ENCODE assay signal across 25 cellular contexts in the genomic region with DNA sequence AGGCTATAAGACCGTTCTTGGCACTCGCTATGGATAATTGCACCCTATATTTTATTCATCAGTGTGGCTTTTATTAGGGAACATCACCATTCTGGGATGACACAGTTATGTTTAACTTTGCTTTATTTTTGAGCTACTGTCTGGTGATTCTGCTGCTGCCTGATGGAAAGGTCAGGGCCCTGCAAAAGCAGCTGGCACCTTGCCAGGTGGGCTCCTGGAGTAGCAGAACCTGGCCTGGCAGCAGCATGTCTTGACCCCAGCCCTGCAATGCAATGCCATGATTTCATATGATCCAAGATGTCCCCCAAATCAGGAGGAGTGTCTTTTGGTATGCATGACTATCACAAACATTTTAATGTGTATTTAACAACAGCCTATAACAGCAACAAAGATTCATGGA.
"Had no signal": no experiment of that assay in that cellular context is flagged by ENCODE, and none has a peak within 500 bp of the region (broad histone marks: within the 10 kb centered on the region; RNA-seq: fewer than 3 reads in every experiment).

No MANE protein-coding gene starts in this region.

- FAIRE-seq: small intestine had no signal

- ATAC-seq: effector memory CD8-positive, alpha-beta T cell; gastroesophageal sphincter; naive thymus-derived CD4-positive, alpha-beta T cell; stimulated activated memory B cell treated with anti-CD40 and anti-IgM and Interleukin-4, amounts not matched to agents 10 μg/mL and 1 μg/mL and 100 μg/mL, for 72 hours; upper lobe of right lung had no signal

- H3K4me3 Mint-ChIP-seq: activated CD4-positive, alpha-beta memory T cell treated with anti-CD3 and anti-CD28 coated beads, Interleukin-2, amount 10 ng/mL, durations not matched to agents 7 days and 5 days; activated CD4-positive, alpha-beta T cell treated with anti-CD3 and anti-CD28 coated beads, Interleukin-2, amount 10 ng/mL, durations not matched to agents 7 days and 5 days; activated naive CD4-positive, alpha-beta T cell treated with anti-CD3 and anti-CD28 coated beads, Interleukin-2, amount 10 ng/mL, durations not matched to agents 7 days and 5 days; activated naive CD8-positive, alpha-beta T cell treated with anti-CD3 and anti-CD28 coated beads, Interleukin-2, amount 10 ng/mL, durations not matched to agents 7 days and 5 days; activated T-cell treated with anti-CD3 and anti-CD28 coated beads, Interleukin-2, amount 50 U/mL, for 24 hours; brain; effector memory CD8-positive, alpha-beta T cell; naive thymus-derived CD4-positive, alpha-beta T cell; stimulated activated memory B cell treated with anti-CD40 and anti-IgM and Interleukin-4, amounts not matched to agents 10 μg/mL and 1 μg/mL and 100 μg/mL, for 72 hours had no signal

- H3K9me3 Mint-ChIP-seq: activated CD4-positive, alpha-beta memory T cell treated with anti-CD3 and anti-CD28 coated beads, Interleukin-2, amount 10 ng/mL, durations not matched to agents 7 days and 5 days; activated naive CD4-positive, alpha-beta T cell treated with anti-CD3 and anti-CD28 coated beads, Interleukin-2, amount 10 ng/mL, durations not matched to agents 7 days and 5 days; activated T-cell treated with anti-CD3 and anti-CD28 coated beads, Interleukin-2, amount 50 U/mL, for 24 hours; brain; stimulated activated memory B cell treated with anti-CD40 and anti-IgM and Interleukin-4, amounts not matched to agents 10 μg/mL and 1 μg/mL and 100 μg/mL, for 72 hours had no signal

- H3K4me3 ChIP-seq: ascending aorta, cardiac muscle cell, coronary artery, gastroesophageal sphincter, hepatocyte, ovary, sigmoid colon, stomach, tibial artery, upper lobe of right lung had no signal

- H3K27ac Mint-ChIP-seq: activated CD4-positive, alpha-beta memory T cell treated with anti-CD3 and anti-CD28 coated beads, Interleukin-2, amount 10 ng/mL, durations not matched to agents 7 days and 5 days; activated CD4-positive, alpha-beta T cell treated with anti-CD3 and anti-CD28 coated beads, Interleukin-2, amount 10 ng/mL, durations not matched to agents 7 days and 5 days; activated naive CD4-positive, alpha-beta T cell treated with anti-CD3 and anti-CD28 coated beads, Interleukin-2, amount 10 ng/mL, durations not matched to agents 7 days and 5 days; activated naive CD8-positive, alpha-beta T cell treated with anti-CD3 and anti-CD28 coated beads, Interleukin-2, amount 10 ng/mL, durations not matched to agents 7 days and 5 days; activated T-cell treated with anti-CD3 and anti-CD28 coated beads, Interleukin-2, amount 50 U/mL, for 24 hours; brain; effector memory CD8-positive, alpha-beta T cell; naive thymus-derived CD4-positive, alpha-beta T cell; stimulated activated memory B cell treated with anti-CD40 and anti-IgM and Interleukin-4, amounts not matched to agents 10 μg/mL and 1 μg/mL and 100 μg/mL, for 72 hours had no signal

- H3K79me2 ChIP-seq: hepatocyte had no signal

- H3K27me3 ChIP-seq: ascending aorta, cardiac muscle cell, gastroesophageal sphincter, hepatocyte, ovary, sigmoid colon, stomach, tibial artery, upper lobe of right lung had no signal

- H3K4me2 ChIP-seq: hepatocyte had no signal

- H3K36me3 ChIP-seq: ascending aorta, cardiac muscle cell, gastroesophageal sphincter, ovary, sigmoid colon, stomach, tibial artery, upper lobe of right lung had no signal

- H3K36me3 Mint-ChIP-seq: activated naive CD4-positive, alpha-beta T cell treated with anti-CD3 and anti-CD28 coated beads, Interleukin-2, amount 10 ng/mL, durations not matched to agents 7 days and 5 days; activated naive CD8-positive, alpha-beta T cell treated with anti-CD3 and anti-CD28 coated beads, Interleukin-2, amount 10 ng/mL, durations not matched to agents 7 days and 5 days; brain; naive thymus-derived CD4-positive, alpha-beta T cell; stimulated activated memory B cell treated with anti-CD40 and anti-IgM and Interleukin-4, amounts not matched to agents 10 μg/mL and 1 μg/mL and 100 μg/mL, for 72 hours had no signal

- H3K9me3 ChIP-seq: ascending aorta, gastroesophageal sphincter, ovary, sigmoid colon, stomach, tibial artery, upper lobe of right lung had no signal

- H3K4me1 Mint-ChIP-seq: activated CD4-positive, alpha-beta memory T cell treated with anti-CD3 and anti-CD28 coated beads, Interleukin-2, amount 10 ng/mL, durations not matched to agents 7 days and 5 days; activated CD4-positive, alpha-beta T cell treated with anti-CD3 and anti-CD28 coated beads, Interleukin-2, amount 10 ng/mL, durations not matched to agents 7 days and 5 days; activated naive CD4-positive, alpha-beta T cell treated with anti-CD3 and anti-CD28 coated beads, Interleukin-2, amount 10 ng/mL, durations not matched to agents 7 days and 5 days; activated naive CD8-positive, alpha-beta T cell treated with anti-CD3 and anti-CD28 coated beads, Interleukin-2, amount 10 ng/mL, durations not matched to agents 7 days and 5 days; brain; naive thymus-derived CD4-positive, alpha-beta T cell; stimulated activated memory B cell treated with anti-CD40 and anti-IgM and Interleukin-4, amounts not matched to agents 10 μg/mL and 1 μg/mL and 100 μg/mL, for 72 hours had no signal

- H3K4me1 ChIP-seq: ascending aorta, gastroesophageal sphincter, sigmoid colon, stomach, tibial artery, upper lobe of right lung had no signal

- DNase-seq: activated CD4-positive, alpha-beta memory T cell treated with anti-CD3 and anti-CD28 coated beads, Interleukin-2, amount 10 ng/mL, durations not matched to agents 7 days and 5 days; activated CD4-positive, alpha-beta T cell treated with anti-CD3 and anti-CD28 coated beads, Interleukin-2, amount 10 ng/mL, durations not matched to agents 7 days and 5 days; activated CD8-positive, alpha-beta memory T cell treated with anti-CD3 and anti-CD28 coated beads, Interleukin-2, amount 50 U/mL, for 48 hours; activated gamma-delta T cell; activated naive CD4-positive, alpha-beta T cell treated with anti-CD3 and anti-CD28 coated beads, Interleukin-2, amount 10 ng/mL, durations not matched to agents 7 days and 5 days; activated naive CD8-positive, alpha-beta T cell treated with anti-CD3 and anti-CD28 coated beads, Interleukin-2, amount 10 ng/mL, durations not matched to agents 7 days and 5 days; activated T-cell treated with anti-CD3 and anti-CD28 coated beads, Interleukin-2, amount 50 U/mL, for 24 hours; effector memory CD8-positive, alpha-beta T cell; islet precursor cell; midbrain; naive thymus-derived CD4-positive, alpha-beta T cell; ovary; sigmoid colon; small intestine; stimulated activated CD4-positive, alpha-beta T cell treated with anti-CD3 and anti-CD28 coated beads, Interleukin-4, amount 100 ng/mL, for 24 hours; stomach; tibial artery; upper lobe of right lung had no signal

- H2AFZ ChIP-seq: hepatocyte had no signal

- H3K27ac ChIP-seq: ascending aorta, cardiac muscle cell, coronary artery, gastroesophageal sphincter, hepatocyte, ovary, sigmoid colon, stomach, tibial artery, upper lobe of right lung had no signal
